16 cellular contexts compared by ENCODE assay signal in genomic region chr19:55132453-55133129, GRCh38. TPM values are rescaled to one million over a fixed set of nuclear protein-coding genes. Genes with fewer than 3 reads are reported as not detected.
DNase-seq lines count a peak whose midpoint lies in the region; ATAC-seq and TF ChIP-seq lines count a peak whose summit lies in the region.
"Had no signal": no experiment of that assay in that cellular context is flagged by ENCODE, and none has a peak within 500 bp of the region (broad histone marks: within the 10 kb centered on the region; RNA-seq: fewer than 3 reads in every experiment).

No MANE protein-coding gene starts in this region.

- H3K4me1 ChIP-seq in GM23248 (ENCODE audit: insufficient read depth), result no peaks in the 10 kb centered on the region
- H3K4me1 ChIP-seq in parathyroid adenoma, result no peaks in the 10 kb centered on the region
- no peaks in the 10 kb centered on the region for H3K4me1 ChIP-seq in PC-3 (ENCODE audit: insufficient read depth, low read length)
- H3K4me1 ChIP-seq: transverse colon had no signal

- no peaks in the 10 kb centered on the region for H3K9me3 ChIP-seq in GM23248 (ENCODE audit: low read depth)
- no peaks in the 10 kb centered on the region for H3K9me3 ChIP-seq in parathyroid adenoma (ENCODE audit: control insufficient read depth, low read length)
- no peaks in the 10 kb centered on the region for H3K9me3 ChIP-seq in PC-3 (ENCODE audit: low read length)
- H3K9me3 ChIP-seq: transverse colon had no signal

- H3K4me2 ChIP-seq in GM23248 (ENCODE audit: unreplicated experiment) (no peak overlapping the region), parathyroid adenoma (ENCODE audit: low read length) (no peak overlapping the region), PC-3 (ENCODE audit: low read length) (no peak overlapping the region)

- H3K27ac Mint-ChIP-seq in activated CD8-positive, alpha-beta T cell treated with anti-CD3 and anti-CD28 coated beads for 36 hours, result no peak overlapping the region
- no peak overlapping the region for H3K27ac Mint-ChIP-seq in activated CD8-positive, alpha-beta T cell treated with anti-CD3 and anti-CD28 coated beads, Interleukin-2, amount 10 ng/mL, durations not matched to agents 7 days and 5 days
- H3K27ac Mint-ChIP-seq in chondrocyte (ENCODE audit: unreplicated experiment), result no peak overlapping the region

- H3K4me3 Mint-ChIP-seq in activated CD8-positive, alpha-beta T cell treated with anti-CD3 and anti-CD28 coated beads for 36 hours, result no peak overlapping the region
- no peak overlapping the region for H3K4me3 Mint-ChIP-seq in activated CD8-positive, alpha-beta T cell treated with anti-CD3 and anti-CD28 coated beads, Interleukin-2, amount 10 ng/mL, durations not matched to agents 7 days and 5 days
- H3K4me3 Mint-ChIP-seq in chondrocyte (ENCODE audit: unreplicated experiment), result no peak overlapping the region
- H3K4me3 Mint-ChIP-seq: activated naive CD4-positive, alpha-beta T cell treated with anti-CD3 and anti-CD28 coated beads, Interleukin-2, amount 50 U/mL, for 24 hours had no signal

- no peak for DNase-seq in activated CD8-positive, alpha-beta T cell treated with anti-CD3 and anti-CD28 coated beads for 36 hours
- DNase-seq in activated CD8-positive, alpha-beta T cell treated with anti-CD3 and anti-CD28 coated beads, Interleukin-2, amount 10 ng/mL, durations not matched to agents 7 days and 5 days, result no peak
- peak; percentile 38 for DNase-seq in GM23248
- DNase-seq in chondrocyte (ENCODE audit: low spot score), result no peak
- DNase-seq in PC-3, result no peak
- no peak for DNase-seq in posterior cingulate gyrus
- DNase-seq: central memory CD4-positive, alpha-beta T cell; EL; mesendoderm; NCI-H1105 treated with DMSO at 0.1 percent for 48 hours; stimulated activated CD8-positive, alpha-beta memory T cell treated with anti-CD3 and anti-CD28 coated beads, Interleukin-4, amount 100 ng/mL, for 48 hours; transverse colon had no signal

- no peaks in the 10 kb centered on the region for H4K20me1 ChIP-seq in GM23248 (ENCODE audit: insufficient read depth)
- H4K20me1 ChIP-seq in PC-3 (ENCODE audit: low read length), result no peaks in the 10 kb centered on the region

- intact Hi-C loops in activated CD8-positive, alpha-beta T cell treated with anti-CD3 and anti-CD28 coated beads for 36 hours (cut with micrococcal nuclease), result no loop called here
- intact Hi-C loops in PC-3 (cut with micrococcal nuclease) (no loop called here), posterior cingulate gyrus (cut with DNase I) (no loop called here)

- H3K27me3 Mint-ChIP-seq in activated CD8-positive, alpha-beta T cell treated with anti-CD3 and anti-CD28 coated beads for 36 hours, result peaks cover 29% of the 10 kb centered on the region
- H3K27me3 Mint-ChIP-seq in activated CD8-positive, alpha-beta T cell treated with anti-CD3 and anti-CD28 coated beads, Interleukin-2, amount 10 ng/mL, durations not matched to agents 7 days and 5 days (ENCODE audit: low read depth), result peaks cover 15% of the 10 kb centered on the region
- peaks cover 35% of the 10 kb centered on the region for H3K27me3 Mint-ChIP-seq in chondrocyte (ENCODE audit: low read depth)

- no peaks in the 10 kb centered on the region for H3K4me1 Mint-ChIP-seq in activated CD8-positive, alpha-beta T cell treated with anti-CD3 and anti-CD28 coated beads for 36 hours (ENCODE audit: low read depth)
- H3K4me1 Mint-ChIP-seq in activated CD8-positive, alpha-beta T cell treated with anti-CD3 and anti-CD28 coated beads, Interleukin-2, amount 10 ng/mL, durations not matched to agents 7 days and 5 days (ENCODE audit: low read depth), result no peaks in the 10 kb centered on the region
- no peaks in the 10 kb centered on the region for H3K4me1 Mint-ChIP-seq in chondrocyte (ENCODE audit: low read depth)
- H3K4me1 Mint-ChIP-seq: activated naive CD4-positive, alpha-beta T cell treated with anti-CD3 and anti-CD28 coated beads, Interleukin-2, amount 50 U/mL, for 24 hours had no signal

- POLR2A ChIA-PET in activated CD8-positive, alpha-beta T cell treated with anti-CD3 and anti-CD28 coated beads for 36 hours (lab: Charles Lee), result no interaction called here
- POLR2A ChIA-PET in activated CD8-positive, alpha-beta T cell treated with anti-CD3 and anti-CD28 coated beads, Interleukin-2, amount 10 ng/mL, durations not matched to agents 7 days and 5 days (lab: Charles Lee), result no interaction called here
- POLR2A ChIA-PET in PC-3 (lab: Charles Lee; ENCODE audit: unreplicated experiment), result no interaction called here

- ATAC-seq in activated CD8-positive, alpha-beta T cell treated with anti-CD3 and anti-CD28 coated beads for 36 hours, result no peak
- ATAC-seq in activated CD8-positive, alpha-beta T cell treated with anti-CD3 and anti-CD28 coated beads, Interleukin-2, amount 10 ng/mL, durations not matched to agents 7 days and 5 days, result no peak
- ATAC-seq in PC-3 (no peak), HG02973 (IDR thresholded peaks at IDR 0.05; ENCODE audit: unreplicated experiment) (no peak)

- BruUV-seq in PC-3 (replicated peaks; lab: Mats Ljungman, UMichigan), result no TSS peak

- no peaks in the 10 kb centered on the region for H3F3A ChIP-seq in GM23248 (ENCODE audit: insufficient read depth)
- H3F3A ChIP-seq in PC-3 (ENCODE audit: low read length, unreplicated experiment), result no peaks in the 10 kb centered on the region

- no peaks in the 10 kb centered on the region for H3K9me2 ChIP-seq in GM23248 (ENCODE audit: insufficient read depth)
- H3K9me2 ChIP-seq in PC-3 (replicated peaks; ENCODE audit: low read length), result no peaks in the 10 kb centered on the region

- peak; percentile 29 for TF ChIP-seq CTCF in activated CD8-positive, alpha-beta T cell treated with anti-CD3 and anti-CD28 coated beads for 36 hours (IDR thresholded peaks at IDR 0.05)
- TF ChIP-seq CTCF in chondrocyte (IDR thresholded peaks at IDR 0.05) (peak; percentile 29), parathyroid adenoma (IDR thresholded peaks at IDR 0.05) (peak; percentile 13), PC-3 (conservative IDR thresholded peaks at IDR 0.05; ENCODE audit: low read depth, low read length) (no peak)

- H3K4me3 ChIP-seq in GM23248, result no peak overlapping the region
- H3K4me3 ChIP-seq in parathyroid adenoma (ENCODE audit: low read depth, low read length), result no peak overlapping the region
- H3K4me3 ChIP-seq in PC-3 (ENCODE audit: low read length), result no peak overlapping the region
- H3K4me3 ChIP-seq: transverse colon had no signal

- H3K9ac ChIP-seq in GM23248 (no peak overlapping the region), parathyroid adenoma (no peak overlapping the region), PC-3 (ENCODE audit: low read length) (no peak overlapping the region)

- 47 to 50% methylated on average over 14 of the region's 14 CpGs for WGBS in GM23248 (ENCODE audit: low coverage in 1 of 2, low lambda C conversion rate in 2 of 2, missing lambda C conversion rate in 2 of 2), 2 experiments

- no peaks in the 10 kb centered on the region for H3K9me3 Mint-ChIP-seq in activated CD8-positive, alpha-beta T cell treated with anti-CD3 and anti-CD28 coated beads for 36 hours
- H3K9me3 Mint-ChIP-seq in activated CD8-positive, alpha-beta T cell treated with anti-CD3 and anti-CD28 coated beads, Interleukin-2, amount 10 ng/mL, durations not matched to agents 7 days and 5 days (ENCODE audit: insufficient read depth), result no peaks in the 10 kb centered on the region
- no peaks in the 10 kb centered on the region for H3K9me3 Mint-ChIP-seq in chondrocyte (ENCODE audit: low read depth)
- H3K9me3 Mint-ChIP-seq: activated naive CD4-positive, alpha-beta T cell treated with anti-CD3 and anti-CD28 coated beads, Interleukin-2, amount 50 U/mL, for 24 hours had no signal

- in situ Hi-C loops in GM23248 (cut with MboI), result loop anchor here (25.0 kb wide), 1 partner anchor 505 kb away; the partner anchor contains the start of genes CCDC106, ZNF580 and ZNF581

- H3K36me3 ChIP-seq in GM23248 (ENCODE audit: low read depth), result no peaks in the 10 kb centered on the region
- no peaks in the 10 kb centered on the region for H3K36me3 ChIP-seq in parathyroid adenoma (ENCODE audit: control insufficient read depth, insufficient read depth, low read length)
- H3K36me3 ChIP-seq in PC-3 (ENCODE audit: low read depth, low read length), result no peaks in the 10 kb centered on the region
- H3K36me3 ChIP-seq: transverse colon had no signal

- no peaks in the 10 kb centered on the region for H3K36me3 Mint-ChIP-seq in activated CD8-positive, alpha-beta T cell treated with anti-CD3 and anti-CD28 coated beads for 36 hours (ENCODE audit: low read depth)
- H3K36me3 Mint-ChIP-seq in activated CD8-positive, alpha-beta T cell treated with anti-CD3 and anti-CD28 coated beads, Interleukin-2, amount 10 ng/mL, durations not matched to agents 7 days and 5 days (ENCODE audit: low read depth), result no peaks in the 10 kb centered on the region
- no peaks in the 10 kb centered on the region for H3K36me3 Mint-ChIP-seq in chondrocyte (ENCODE audit: low read depth)
- H3K36me3 Mint-ChIP-seq: activated naive CD4-positive, alpha-beta T cell treated with anti-CD3 and anti-CD28 coated beads, Interleukin-2, amount 50 U/mL, for 24 hours had no signal

- H3K27ac ChIP-seq in GM23248 (no peak overlapping the region), parathyroid adenoma (no peak overlapping the region), PC-3 (ENCODE audit: low read length) (no peak overlapping the region)
- H3K27ac ChIP-seq: transverse colon had no signal

- H2AFZ ChIP-seq in GM23248, result no peak overlapping the region
- H2AFZ ChIP-seq in parathyroid adenoma, result no peak overlapping the region
- H2AFZ ChIP-seq in PC-3 (ENCODE audit: low read length), result no peak overlapping the region

- H3K79me2 ChIP-seq in GM23248 (ENCODE audit: insufficient read depth) (no peaks in the 10 kb centered on the region), parathyroid adenoma (no peaks in the 10 kb centered on the region), PC-3 (ENCODE audit: low read length) (no peaks in the 10 kb centered on the region)

- CTCF ChIA-PET in activated CD8-positive, alpha-beta T cell treated with anti-CD3 and anti-CD28 coated beads for 36 hours (lab: Charles Lee), result interaction anchor here (0.9 to 1.5 kb wide), 5 partner anchors 8 to 252 kb away, joined by 3 to 9 read pairs (median 4); partner anchors contain the start of gene PPP1R12C
- CTCF ChIA-PET in activated CD8-positive, alpha-beta T cell treated with anti-CD3 and anti-CD28 coated beads, Interleukin-2, amount 10 ng/mL, durations not matched to agents 7 days and 5 days (lab: Charles Lee), result interaction anchor here (1.0 to 1.7 kb wide), 2 partner anchors 43 to 251 kb away, joined by 3 to 8 read pairs; no protein-coding TSS in a partner anchor
- CTCF ChIA-PET in PC-3 (lab: Charles Lee), result no interaction called here

- H3K27me3 ChIP-seq in GM23248 (replicated peaks; ENCODE audit: insufficient read depth) (peaks cover 4% of the 10 kb centered on the region; the same call in 1 of the 2 replicates), parathyroid adenoma (ENCODE audit: control insufficient read depth, insufficient read depth, low read length) (no peaks in the 10 kb centered on the region), PC-3 (ENCODE audit: low read length) (no peaks in the 10 kb centered on the region)

RNA-seq across cellular contexts. Expression of gene PPP1R12C, which starts 15.2 kb away (rescaled TPM):
- 10 to 100 TPM; 55.4 to 55.8 TPM for total RNA-seq in activated CD8-positive, alpha-beta T cell treated with anti-CD3 and anti-CD28 coated beads for 36 hours
- 100 to 1,000 TPM; 137 to 142 TPM for total RNA-seq in activated CD8-positive, alpha-beta T cell treated with anti-CD3 and anti-CD28 coated beads, Interleukin-2, amount 10 ng/mL, durations not matched to agents 7 days and 5 days
- total RNA-seq in GM23248 (2014; rRNA removed; shearing (Covaris generic)), result 66.9 and 82.5 TPM in 2 replicates
- 16.4 and 17.3 TPM in 2 replicates for polyA plus RNA-seq in GM23248 (2016; fragmentation: Nextera tagmentation; extraction: Ambion mirVana)
- total RNA-seq in chondrocyte (86.1 to 111 TPM (median 103 TPM) in 3 replicates), PC-3 (2014; rRNA removed) (136 and 180 TPM in 2 replicates)

RNA-seq across cellular contexts. Expression of gene TNNT1, which starts 16.4 kb away (rescaled TPM):
- not detected for total RNA-seq in activated CD8-positive, alpha-beta T cell treated with anti-CD3 and anti-CD28 coated beads for 36 hours
- not detected for total RNA-seq in activated CD8-positive, alpha-beta T cell treated with anti-CD3 and anti-CD28 coated beads, Interleukin-2, amount 10 ng/mL, durations not matched to agents 7 days and 5 days
- 0.76 TPM in 1 of 2 replicates, not detected in the other for total RNA-seq in GM23248 (2014; rRNA removed; shearing (Covaris generic))
- 1.3 and 1.8 TPM in 2 replicates for polyA plus RNA-seq in GM23248 (2016; fragmentation: Nextera tagmentation; extraction: Ambion mirVana)
- total RNA-seq in chondrocyte, result 0.62 TPM in 1 of 3 replicates, not detected in the others
- 266 and 317 TPM in 2 replicates for total RNA-seq in PC-3 (2014; rRNA removed)

RNA-seq across cellular contexts. Expression of gene TNNI3, which starts 24.9 kb away (rescaled TPM):
- total RNA-seq in activated CD8-positive, alpha-beta T cell treated with anti-CD3 and anti-CD28 coated beads for 36 hours, result not detected
- not detected for total RNA-seq in activated CD8-positive, alpha-beta T cell treated with anti-CD3 and anti-CD28 coated beads, Interleukin-2, amount 10 ng/mL, durations not matched to agents 7 days and 5 days
- not detected in 2 replicates for total RNA-seq in GM23248 (2014; rRNA removed; shearing (Covaris generic))
- 0.35 TPM in 1 of 2 replicates, not detected in the other for polyA plus RNA-seq in GM23248 (2016; fragmentation: Nextera tagmentation; extraction: Ambion mirVana)
- total RNA-seq in chondrocyte, result not detected in 3 replicates
- 32.4 and 40.1 TPM in 2 replicates for total RNA-seq in PC-3 (2014; rRNA removed)
- total RNA-seq: transverse colon had no signal

RNA-seq across cellular contexts. Expression of gene DNAAF3, which starts 33.8 kb away (rescaled TPM):
- total RNA-seq in activated CD8-positive, alpha-beta T cell treated with anti-CD3 and anti-CD28 coated beads for 36 hours, result not detected
- total RNA-seq in activated CD8-positive, alpha-beta T cell treated with anti-CD3 and anti-CD28 coated beads, Interleukin-2, amount 10 ng/mL, durations not matched to agents 7 days and 5 days, result under 1 TPM; 0.21 to 0.23 TPM
- total RNA-seq in GM23248 (2014; rRNA removed; shearing (Covaris generic)), result 0.22 and 0.25 TPM in 2 replicates
- polyA plus RNA-seq in GM23248 (2016; fragmentation: Nextera tagmentation; extraction: Ambion mirVana), result 0.39 and 0.47 TPM in 2 replicates
- total RNA-seq in chondrocyte, result 0.90 to 2.2 TPM (median 1.3 TPM) in 3 replicates
- total RNA-seq in PC-3 (2014; rRNA removed), result 30.0 and 45.7 TPM in 2 replicates

RNA-seq across cellular contexts. Expression of gene SYT5, which starts 47.5 kb away (rescaled TPM):
- not detected for total RNA-seq in activated CD8-positive, alpha-beta T cell treated with anti-CD3 and anti-CD28 coated beads for 36 hours
- total RNA-seq in activated CD8-positive, alpha-beta T cell treated with anti-CD3 and anti-CD28 coated beads, Interleukin-2, amount 10 ng/mL, durations not matched to agents 7 days and 5 days, result 1 to 10 TPM in 1 of 2 experiments, under 1 TPM in 1; 0.47 to 1.3 TPM
- total RNA-seq in GM23248 (2014; rRNA removed; shearing (Covaris generic)), result not detected in 2 replicates
- polyA plus RNA-seq in GM23248 (2016; fragmentation: Nextera tagmentation; extraction: Ambion mirVana), result 0.28 and 0.38 TPM in 2 replicates
- total RNA-seq in chondrocyte (0.80 TPM in 1 of 3 replicates, not detected in the others), PC-3 (2014; rRNA removed) (0.40 and 2.5 TPM in 2 replicates)
- total RNA-seq: A673 had no signal

Comparison
In these comparisons a context has a peak if more than half of its experiments do, and no peak if none do; other contexts are left out.
1. RNA of gene TNNT1, which starts 16.4 kb away (total RNA-seq): 266 to 317 TPM in PC-3; 0.76 TPM in GM23248, 0.62 TPM in chondrocyte, not detected in activated CD8-positive, alpha-beta T cell treated with anti-CD3 and anti-CD28 coated beads, Interleukin-2, amount 10 ng/mL, durations not matched to agents 7 days and 5 days and not detected in activated CD8-positive, alpha-beta T cell treated with anti-CD3 and anti-CD28 coated beads for 36 hours; every median in the first group is over 100 times any median in the second.
2. RNA of gene TNNI3, which starts 24.9 kb away (total RNA-seq): 32.4 to 40.1 TPM in PC-3; not detected in activated CD8-positive, alpha-beta T cell treated with anti-CD3 and anti-CD28 coated beads for 36 hours, not detected in chondrocyte, not detected in activated CD8-positive, alpha-beta T cell treated with anti-CD3 and anti-CD28 coated beads, Interleukin-2, amount 10 ng/mL, durations not matched to agents 7 days and 5 days and not detected in GM23248; every median in the first group is over 10 times any median in the second.